ENCODE assay signal across 22 cellular contexts in genomic region chr4:99759346-99759984, GRCh38. TPM values are rescaled to one million over a fixed set of nuclear protein-coding genes. Genes with fewer than 3 reads are reported as not detected.
"Had no signal": no experiment of that assay in that cellular context is flagged by ENCODE, and none has a peak within 500 bp of the region (broad histone marks: within the 10 kb centered on the region; RNA-seq: fewer than 3 reads in every experiment).

No MANE protein-coding gene starts in this region.

- H3K9ac ChIP-seq: parathyroid adenoma had no signal

- H3K9me3 ChIP-seq: mucosa of descending colon, neutrophil had no signal

- ATAC-seq: esophagus mucosa, mucosa of descending colon, natural killer cell, WTC11 had no signal

- H3K4me3 ChIP-seq: cardiac muscle cell, left ventricle myocardium inferior, mucosa of descending colon had no signal

- H3K27ac ChIP-seq: cardiac muscle cell, left ventricle myocardium inferior, neutrophil, parathyroid adenoma had no signal

- FAIRE-seq: astrocyte, colon, endometrium, kidney, small intestine, TTC549 had no signal

- H3K36me3 ChIP-seq: cardiac muscle cell, left ventricle myocardium inferior, neutrophil had no signal

- H3K4me1 ChIP-seq: parathyroid adenoma had no signal

- H3K27me3 ChIP-seq: cardiac muscle cell, neutrophil had no signal

- DNase-seq: activated CD4-positive, alpha-beta memory T cell treated with anti-CD3 and anti-CD28 coated beads, Interleukin-2, amount 10 ng/mL, durations not matched to agents 7 days and 5 days; activated CD4-positive, alpha-beta T cell treated with anti-CD3 and anti-CD28 coated beads for 4 hours; activated gamma-delta T cell treated with Interleukin-2 at 50 U/mL for 16 hours; activated naive CD8-positive, alpha-beta T cell treated with anti-CD3 and anti-CD28 coated beads, Interleukin-2, amount 50 U/mL, for 24 hours; kidney; left ventricle myocardium inferior; mucosa of descending colon; natural killer cell; retina; small intestine; stimulated activated CD4-positive, alpha-beta T cell treated with anti-CD3 and anti-CD28 coated beads, Interleukin-4, amount 100 ng/mL, for 4 hours; stimulated activated CD8-positive, alpha-beta memory T cell treated with anti-CD3 and anti-CD28 coated beads, Interleukin-4, amount 100 ng/mL, for 48 hours; stimulated activated naive CD4-positive, alpha-beta T cell treated with Interleukin-2 at 50 U/mL for 16 hours had no signal

- H3K79me2 ChIP-seq: parathyroid adenoma had no signal

- H2AFZ ChIP-seq: parathyroid adenoma had no signal

RNA-seq across cellular contexts. Expression of gene DAPP1, which starts 57.2 kb away (rescaled TPM):
- total RNA-seq: WTC11 had no signal
- polyA plus RNA-seq: cardiac muscle cell had no signal
